In the genomic region with DNA sequence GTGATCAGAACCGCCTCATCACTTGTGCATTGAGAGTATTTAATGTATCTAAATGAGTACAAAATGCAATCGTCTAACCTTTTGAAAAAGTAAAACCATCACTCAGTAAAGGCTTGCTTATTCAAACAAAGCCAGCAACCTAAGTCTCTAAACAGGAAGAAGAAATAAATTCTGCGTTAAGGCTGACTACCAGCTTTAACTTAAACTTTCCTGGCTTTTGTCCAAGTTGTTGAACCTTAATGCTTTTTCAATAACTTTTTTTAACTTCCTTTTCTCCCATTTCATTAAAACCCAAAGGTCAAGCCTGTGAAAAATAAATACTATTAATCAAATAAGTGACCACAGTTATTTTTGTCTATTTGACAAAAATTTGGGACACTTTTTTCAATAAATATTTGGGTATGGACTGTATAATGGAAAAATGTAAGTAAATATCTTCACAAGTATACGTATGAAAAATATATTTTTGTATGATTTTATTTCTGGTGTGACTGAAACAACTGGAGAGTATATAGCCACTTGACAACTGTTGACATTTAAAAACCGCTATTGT, we compare ENCODE assay signal across 13 cellular contexts. TPM values are rescaled to one million over a fixed set of nuclear protein-coding genes. Genes with fewer than 3 reads are reported as not detected.
A peak's percentile ranks its signal among the peaks of the same experiment; 100 is the strongest.
DNase-seq lines count a peak whose midpoint lies in the region; ATAC-seq, FAIRE-seq and TF ChIP-seq lines count a peak whose summit lies in the region.
"Had no signal": no experiment of that assay in that cellular context is flagged by ENCODE, and none has a peak within 500 bp of the region (broad histone marks: within the 10 kb centered on the region; RNA-seq: fewer than 3 reads in every experiment).

No MANE protein-coding gene starts in this region.

- DNase-seq in stimulated activated naive CD8-positive, alpha-beta T cell treated with anti-CD3 and anti-CD28 coated beads, Interleukin-15, Interleukin-2, amounts not matched to agents 100 U/mL and 50 U/mL, for 24 hours: no peak
- DNase-seq in activated T-helper 2 cell treated with anti-CD3 and anti-CD28 coated beads, Interferon-gamma antibody, Interleukin-2, Interleukin-4, amounts not matched to agents 10 μg/mL and 5 μg/mL and 100 μg/mL, durations not matched to agents 14 hours and 24 hours and 36 hours (ENCODE audit: low spot score): no peak
- DNase-seq in memory B cell (ENCODE audit: low spot score in 2 of 2) (no peak), vagina (ENCODE audit: extremely low spot score in 2 of 2) (no peak), ureter (ENCODE audit: low spot score) (no peak), frontal cortex (ENCODE audit: low spot score in 2 of 2) (no peak)
- DNase-seq: activated CD8-positive, alpha-beta memory T cell treated with anti-CD3 and anti-CD28 coated beads, Interleukin-2, amount 50 U/mL, for 4 hours; effector memory CD4-positive, alpha-beta T cell; GOT3; kidney; RPMI8226 had no signal

- no peak for TF ChIP-seq CTCF in vagina (IDR thresholded peaks at IDR 0.05)

- no peaks in the 10 kb centered on the region for H3K36me3 ChIP-seq in vagina

- H3K4me3 Mint-ChIP-seq in stimulated activated naive CD8-positive, alpha-beta T cell treated with anti-CD3 and anti-CD28 coated beads, Interleukin-15, Interleukin-2, amounts not matched to agents 100 ng/mL and 50 ng/mL, for 24 hours: no peak overlapping the region
- peak overlapping the region; percentile 87 for H3K4me3 Mint-ChIP-seq in activated T-helper 2 cell treated with anti-CD3 and anti-CD28 coated beads, Interferon-gamma antibody, Interleukin-2, Interleukin-4, amounts not matched to agents 10 μg/mL and 5 μg/mL and 100 μg/mL, durations not matched to agents 14 hours and 24 hours and 36 hours (ENCODE audit: low read depth)
- H3K4me3 Mint-ChIP-seq in memory B cell: peak overlapping the region; percentile 96

- peak overlapping the region; percentile 29 for H3K27ac Mint-ChIP-seq in stimulated activated naive CD8-positive, alpha-beta T cell treated with anti-CD3 and anti-CD28 coated beads, Interleukin-15, Interleukin-2, amounts not matched to agents 100 ng/mL and 50 ng/mL, for 24 hours
- no peak overlapping the region for H3K27ac Mint-ChIP-seq in activated T-helper 2 cell treated with anti-CD3 and anti-CD28 coated beads, Interferon-gamma antibody, Interleukin-2, Interleukin-4, amounts not matched to agents 10 μg/mL and 5 μg/mL and 100 μg/mL, durations not matched to agents 14 hours and 24 hours and 36 hours
- peak overlapping the region; percentile 97 for H3K27ac Mint-ChIP-seq in memory B cell

- no peak for FAIRE-seq in frontal cortex (lab: Jason Lieb, UNC)
- FAIRE-seq: kidney had no signal

- H3K9me3 Mint-ChIP-seq in stimulated activated naive CD8-positive, alpha-beta T cell treated with anti-CD3 and anti-CD28 coated beads, Interleukin-15, Interleukin-2, amounts not matched to agents 100 ng/mL and 50 ng/mL, for 24 hours: no peaks in the 10 kb centered on the region
- no peaks in the 10 kb centered on the region for H3K9me3 Mint-ChIP-seq in activated T-helper 2 cell treated with anti-CD3 and anti-CD28 coated beads, Interferon-gamma antibody, Interleukin-2, Interleukin-4, amounts not matched to agents 10 μg/mL and 5 μg/mL and 100 μg/mL, durations not matched to agents 14 hours and 24 hours and 36 hours
- no peaks in the 10 kb centered on the region for H3K9me3 Mint-ChIP-seq in memory B cell

- H3K4me3 ChIP-seq in vagina: no peak overlapping the region

- no peaks in the 10 kb centered on the region for H3K9me3 ChIP-seq in vagina

- no peak for TF ChIP-seq POLR2A in vagina (IDR thresholded peaks at IDR 0.05)

- no peaks in the 10 kb centered on the region for H3K27me3 ChIP-seq in vagina

- no peaks in the 10 kb centered on the region for H3K36me3 Mint-ChIP-seq in stimulated activated naive CD8-positive, alpha-beta T cell treated with anti-CD3 and anti-CD28 coated beads, Interleukin-15, Interleukin-2, amounts not matched to agents 100 ng/mL and 50 ng/mL, for 24 hours (ENCODE audit: low read depth)
- H3K36me3 Mint-ChIP-seq in activated T-helper 2 cell treated with anti-CD3 and anti-CD28 coated beads, Interferon-gamma antibody, Interleukin-2, Interleukin-4, amounts not matched to agents 10 μg/mL and 5 μg/mL and 100 μg/mL, durations not matched to agents 14 hours and 24 hours and 36 hours (ENCODE audit: low read depth): peaks cover 2% of the 10 kb centered on the region
- peaks cover 6% of the 10 kb centered on the region for H3K36me3 Mint-ChIP-seq in memory B cell

- peaks cover 50% of the 10 kb centered on the region for H3K4me1 ChIP-seq in vagina

- H3K27ac ChIP-seq in vagina: peak overlapping the region; percentile 100

- intact Hi-C loops in activated T-helper 2 cell treated with anti-CD3 and anti-CD28 coated beads, Interferon-gamma antibody, Interleukin-2, Interleukin-4, amounts not matched to agents 10 μg/mL and 5 μg/mL and 100 μg/mL, durations not matched to agents 14 hours and 24 hours and 36 hours (cut with micrococcal nuclease): loop anchor here (5.0 kb wide), 2 partner anchors 156 to 244 kb away; partner anchors contain the start of gene PARL
- intact Hi-C loops in vagina (cut with DNase I): no loop called here

- no peak for ATAC-seq in stimulated activated naive CD8-positive, alpha-beta T cell treated with anti-CD3 and anti-CD28 coated beads, Interleukin-15, Interleukin-2, amounts not matched to agents 100 U/mL and 50 U/mL, for 24 hours
- ATAC-seq in memory B cell (ENCODE audit: low read depth): no peak
- no peak for ATAC-seq in HG03045 (IDR thresholded peaks at IDR 0.05; ENCODE audit: unreplicated experiment)

- H3K4me1 Mint-ChIP-seq in stimulated activated naive CD8-positive, alpha-beta T cell treated with anti-CD3 and anti-CD28 coated beads, Interleukin-15, Interleukin-2, amounts not matched to agents 100 ng/mL and 50 ng/mL, for 24 hours (ENCODE audit: low read depth): peaks cover 57% of the 10 kb centered on the region
- peaks cover 24% of the 10 kb centered on the region for H3K4me1 Mint-ChIP-seq in activated T-helper 2 cell treated with anti-CD3 and anti-CD28 coated beads, Interferon-gamma antibody, Interleukin-2, Interleukin-4, amounts not matched to agents 10 μg/mL and 5 μg/mL and 100 μg/mL, durations not matched to agents 14 hours and 24 hours and 36 hours (ENCODE audit: low read depth)
- H3K4me1 Mint-ChIP-seq in memory B cell: peaks cover 21% of the 10 kb centered on the region

- no peaks in the 10 kb centered on the region for H3K27me3 Mint-ChIP-seq in stimulated activated naive CD8-positive, alpha-beta T cell treated with anti-CD3 and anti-CD28 coated beads, Interleukin-15, Interleukin-2, amounts not matched to agents 100 ng/mL and 50 ng/mL, for 24 hours
- H3K27me3 Mint-ChIP-seq in activated T-helper 2 cell treated with anti-CD3 and anti-CD28 coated beads, Interferon-gamma antibody, Interleukin-2, Interleukin-4, amounts not matched to agents 10 μg/mL and 5 μg/mL and 100 μg/mL, durations not matched to agents 14 hours and 24 hours and 36 hours (ENCODE audit: low read depth): no peaks in the 10 kb centered on the region
- no peaks in the 10 kb centered on the region for H3K27me3 Mint-ChIP-seq in memory B cell

RNA-seq across cellular contexts. Expression of gene KLHL24, which starts 2.7 kb away (rescaled TPM):
- total RNA-seq in activated T-helper 2 cell treated with anti-CD3 and anti-CD28 coated beads, Interferon-gamma antibody, Interleukin-2, Interleukin-4, amounts not matched to agents 10 μg/mL and 5 μg/mL and 100 μg/mL, durations not matched to agents 14 hours and 24 hours and 36 hours: 8.7 and 10.5 TPM in 2 replicates
- 53.5 TPM for total RNA-seq in vagina
- 69.2 TPM for total RNA-seq in ureter
- 343 TPM for total RNA-seq in frontal cortex

RNA-seq across cellular contexts. Expression of gene YEATS2, which starts 59.4 kb away (rescaled TPM):
- total RNA-seq in activated T-helper 2 cell treated with anti-CD3 and anti-CD28 coated beads, Interferon-gamma antibody, Interleukin-2, Interleukin-4, amounts not matched to agents 10 μg/mL and 5 μg/mL and 100 μg/mL, durations not matched to agents 14 hours and 24 hours and 36 hours: 56.7 and 60.1 TPM in 2 replicates
- 23.8 TPM for total RNA-seq in vagina
- total RNA-seq in ureter: 37.7 TPM
- total RNA-seq in frontal cortex: 56.7 TPM
